24 cellular contexts compared by ENCODE assay signal in genomic region chr12:45886685-45887084, GRCh38.
"Had no signal": no experiment of that assay in that cellular context is flagged by ENCODE, and none has a peak within 500 bp of the region (broad histone marks: within the 10 kb centered on the region; RNA-seq: fewer than 3 reads in every experiment).

No MANE protein-coding gene starts in this region.

- H3K9ac ChIP-seq: neural progenitor cell, parathyroid adenoma had no signal

- H3K79me2 ChIP-seq: parathyroid adenoma had no signal

- H3K4me2 ChIP-seq: neural progenitor cell had no signal

- H3K4me3 ChIP-seq: neural progenitor cell, ovary, psoas muscle, right lobe of liver, sigmoid colon, stomach, thoracic aorta, thyroid gland, tibial nerve, upper lobe of left lung, vagina had no signal

- H3K9me3 ChIP-seq: ovary, psoas muscle, right lobe of liver, sigmoid colon, thoracic aorta, thyroid gland, upper lobe of left lung, vagina had no signal

- H3K27me3 ChIP-seq: neural progenitor cell, ovary, right lobe of liver, sigmoid colon, stomach, thyroid gland, tibial nerve, upper lobe of left lung, vagina had no signal

- H3K4me1 ChIP-seq: neural progenitor cell, parathyroid adenoma, psoas muscle, right lobe of liver, sigmoid colon, stomach, thyroid gland, tibial nerve, upper lobe of left lung, vagina had no signal

- H3K27ac ChIP-seq: neural progenitor cell, ovary, parathyroid adenoma, psoas muscle, right lobe of liver, sigmoid colon, stomach, thoracic aorta, thyroid gland, tibial nerve, upper lobe of left lung, vagina had no signal

- H3K36me3 ChIP-seq: ovary, right lobe of liver had no signal

- DNase-seq: natural killer cell; occipital lobe; ovary; posterior cingulate gyrus; right cardiac atrium; right lobe of liver; sigmoid colon; small intestine; stimulated activated CD4-positive, alpha-beta T cell treated with anti-CD3 and anti-CD28 coated beads, Interleukin-15, amount 100 ng/mL, for 24 hours; stimulated activated CD4-positive, alpha-beta T cell treated with anti-CD3 and anti-CD28 coated beads, Interleukin-2, amount 100 ng/mL, for 24 hours; stimulated activated CD4-positive, alpha-beta T cell treated with anti-CD3 and anti-CD28 coated beads, Interleukin-2, amount 100 ng/mL, for 48 hours; stimulated activated CD4-positive, alpha-beta T cell treated with anti-CD3 and anti-CD28 coated beads, Interleukin-4, amount 100 ng/mL, for 24 hours; stimulated activated naive B cell treated with anti-CD40 and anti-IgM and Interleukin-4, amounts not matched to agents 10 μg/mL and 1 μg/mL and 100 μg/mL, for 72 hours; stimulated activated naive CD4-positive, alpha-beta T cell treated with Interleukin-2 at 50 U/mL for 16 hours; stomach; thyroid gland; trophoblast cell; upper lobe of left lung had no signal
